In the genomic region with DNA sequence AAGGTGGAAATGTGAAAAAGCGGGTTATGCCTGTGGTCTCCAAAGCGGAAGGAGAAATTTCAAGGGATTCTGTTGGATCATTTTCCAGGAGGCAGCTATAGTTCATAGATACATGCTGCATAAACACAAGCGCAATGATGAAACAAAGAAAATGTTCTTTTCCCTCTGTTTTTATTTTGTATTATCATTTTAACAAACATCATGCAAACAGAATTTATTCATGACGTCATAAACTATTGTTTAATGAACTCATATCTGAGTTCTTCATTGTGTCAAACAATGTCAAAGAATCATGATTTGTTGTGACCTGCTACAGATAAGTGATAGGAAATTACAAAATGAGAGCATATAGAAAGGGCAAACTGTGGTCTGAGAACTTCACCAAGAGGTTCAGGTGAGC, we compare ENCODE assay signal across 15 cellular contexts. TPM values are rescaled to one million over a fixed set of nuclear protein-coding genes. Genes with fewer than 3 reads are reported as not detected.
"Had no signal": no experiment of that assay in that cellular context is flagged by ENCODE, and none has a peak within 500 bp of the region (broad histone marks: within the 10 kb centered on the region; RNA-seq: fewer than 3 reads in every experiment).

No MANE protein-coding gene starts in this region.

RNA-seq across cellular contexts. Expression of gene TSPY2, which starts 23.8 kb away (rescaled TPM):
- total RNA-seq: stomach, subcutaneous adipose tissue, suprapubic skin, temporal lobe, thoracic aorta, thyroid gland, tibial nerve, transverse colon, upper lobe of left lung, upper lobe of right lung, ureter, urinary bladder, uterus, vagina had no signal
- polyA plus RNA-seq: stomach, thymus, urinary bladder had no signal
